8 cellular contexts compared by ENCODE assay signal in genomic region chr4:103008875-103009729, GRCh38. TPM values are rescaled to one million over a fixed set of nuclear protein-coding genes. Genes with fewer than 3 reads are reported as not detected.
DNase-seq lines count a peak whose midpoint lies in the region; ATAC-seq and TF ChIP-seq lines count a peak whose summit lies in the region.

No MANE protein-coding gene starts in this region.

- no peak overlapping the region for H2BK120ac ChIP-seq in IMR-90 (ENCODE audit: low read depth, low read length)

- DNase-seq in activated CD8-positive, alpha-beta memory T cell treated with anti-CD3 and anti-CD28 coated beads, Interleukin-2, amount 10 ng/mL, durations not matched to agents 7 days and 5 days: no peak
- no peak for DNase-seq in activated CD8-positive, alpha-beta memory T cell treated with anti-CD3 and anti-CD28 coated beads, Interleukin-2, amount 50 U/mL, for 48 hours
- DNase-seq in IMR-90: peak; percentile 80
- no peak for DNase-seq in Peyer's patch
- peak; percentile 12 for DNase-seq in effector CD4-positive, alpha-beta T cell
- peak in 1 of 2 donors; percentile 52 for DNase-seq in memory B cell (ENCODE audit: low spot score in 2 of 2)

- no peak overlapping the region for H2AFZ ChIP-seq in IMR-90 (replicated peaks; ENCODE audit: low read length, poor library complexity)

- H2BK15ac ChIP-seq in IMR-90 (ENCODE audit: low read depth, low read length): no peak overlapping the region

- no peak overlapping the region for H4K8ac ChIP-seq in IMR-90 (ENCODE audit: low read depth in 2 of 2, low read length in 2 of 2)

- no peak overlapping the region for H3K27ac Mint-ChIP-seq in activated CD8-positive, alpha-beta memory T cell treated with anti-CD3 and anti-CD28 coated beads, Interleukin-2, amount 10 ng/mL, durations not matched to agents 7 days and 5 days
- no peak overlapping the region for H3K27ac Mint-ChIP-seq in memory B cell

- H3K4me3 ChIP-seq in IMR-90 (ENCODE audit: insufficient read depth, low read depth, low read length) (no peak overlapping the region), Peyer's patch (no peak overlapping the region)

- CTCF ChIA-PET in activated CD8-positive, alpha-beta memory T cell treated with anti-CD3 and anti-CD28 coated beads, Interleukin-2, amount 10 ng/mL, durations not matched to agents 7 days and 5 days (lab: Charles Lee): interaction anchor here (0.6 to 1.6 kb wide), 19 partner anchors 8 to 578 kb away, joined by 3 to 12 read pairs (median 3); partner anchors contain the start of gene BDH2
- CTCF ChIA-PET in IMR-90 (lab: Yijun Ruan, JAX): interaction anchor here (0.6 to 1.0 kb wide), 4 partner anchors 67 to 400 kb away, joined by 3 to 4 read pairs (median 3); no protein-coding TSS in a partner anchor

- H3K9me3 ChIP-seq in IMR-90 (ENCODE audit: control insufficient read depth, insufficient read depth, low read length) (no peaks in the 10 kb centered on the region), Peyer's patch (no peaks in the 10 kb centered on the region)

- no peak overlapping the region for H3K4ac ChIP-seq in IMR-90 (ENCODE audit: low read depth, low read length)

- peak; percentile 96 for TF ChIP-seq RAD21 in IMR-90 (IDR thresholded peaks at IDR 0.05; ENCODE audit: low read length)

- H2AK5ac ChIP-seq in IMR-90 (ENCODE audit: low read depth, low read length): no peak overlapping the region

- BruUV-seq in IMR-90 (replicated peaks; lab: Mats Ljungman, UMichigan): no TSS peak

- no peaks in the 10 kb centered on the region for H3K79me1 ChIP-seq in IMR-90 (ENCODE audit: low read depth in 1 of 2, low read length in 2 of 2)

- H3K23ac ChIP-seq in IMR-90 (ENCODE audit: low read depth, low read length): no peak overlapping the region

- H3K14ac ChIP-seq in IMR-90 (replicated peaks; ENCODE audit: low read depth, low read length): no peak overlapping the region

- no peak overlapping the region for H3K27ac ChIP-seq in IMR-90 (ENCODE audit: insufficient read depth, low read length)
- H3K27ac ChIP-seq in Peyer's patch: no peak overlapping the region

- TF ChIP-seq CTCF in IMR-90 (conservative IDR thresholded peaks at IDR 0.05; ENCODE audit: low read depth, low read length) (peak; percentile 91), Peyer's patch (IDR thresholded peaks at IDR 0.05) (peak; percentile 13 to 96 (median 73))

- H4K5ac ChIP-seq in IMR-90 (ENCODE audit: low read depth, low read length): no peak overlapping the region

- 91% methylated on average over 4 of the region's 15 CpGs; no CpG with 5 or more reads in 1 of the 2 experiments for WGBS in IMR-90 (ENCODE audit: extremely low coverage in 2 of 2, insufficient read length in 1 of 2), 2 experiments

- no peaks in the 10 kb centered on the region for H3K27me3 Mint-ChIP-seq in activated CD8-positive, alpha-beta memory T cell treated with anti-CD3 and anti-CD28 coated beads, Interleukin-2, amount 10 ng/mL, durations not matched to agents 7 days and 5 days
- H3K27me3 Mint-ChIP-seq in memory B cell: no peaks in the 10 kb centered on the region

- ATAC-seq in activated CD8-positive, alpha-beta memory T cell treated with anti-CD3 and anti-CD28 coated beads, Interleukin-2, amount 10 ng/mL, durations not matched to agents 7 days and 5 days: peak; percentile 83
- ATAC-seq in GM21529 (IDR thresholded peaks at IDR 0.05; ENCODE audit: unreplicated experiment): peak; percentile 89
- peak; percentile 82 for ATAC-seq in IMR-90 (ENCODE audit: low read depth)
- ATAC-seq in memory B cell (ENCODE audit: low read depth): peak; percentile 91
- no peak for ATAC-seq in HG03457 (IDR thresholded peaks at IDR 0.05; ENCODE audit: unreplicated experiment)

- H4K91ac ChIP-seq in IMR-90 (ENCODE audit: insufficient read depth, low read depth, low read length): no peak overlapping the region

- H2BK20ac ChIP-seq in IMR-90 (ENCODE audit: low read depth, low read length): no peak overlapping the region

- in situ Hi-C loops in IMR-90 (cut with MboI; ENCODE audit: low sequenced_read_pairs): loop anchor here (5.0 to 10.0 kb wide), 2 partner anchors 392 to 664 kb away; partner anchors contain the start of gene SLC39A8

- no peak overlapping the region for H2AK9ac ChIP-seq in IMR-90 (replicated peaks; ENCODE audit: low read depth, low read length, poor library complexity)

- intact Hi-C loops in IMR-90 (cut with micrococcal nuclease): loop anchor here (1.0 to 5.0 kb wide), 8 partner anchors 82 to 664 kb away; partner anchors contain the start of genes CISD2, MANBA, SLC39A8 and UBE2D3

- H3K36me3 ChIP-seq in IMR-90 (ENCODE audit: control insufficient read depth, insufficient read depth, low read length) (no peaks in the 10 kb centered on the region), Peyer's patch (no peaks in the 10 kb centered on the region)

- H3K56ac ChIP-seq in IMR-90 (ENCODE audit: extremely low read depth, insufficient read depth, low read length): no peak overlapping the region

- POLR2A ChIA-PET in IMR-90 (lab: Charles Lee; ENCODE audit: unreplicated experiment): no interaction called here

- no peak overlapping the region for H3K9ac ChIP-seq in IMR-90 (ENCODE audit: low read depth, low read length)

- no peak for TF ChIP-seq POLR2A in IMR-90 (IDR thresholded peaks at IDR 0.05; ENCODE audit: low read depth, low read length)
- no peak for TF ChIP-seq POLR2A in Peyer's patch (IDR thresholded peaks at IDR 0.05)

- H3K4me1 ChIP-seq in IMR-90 (ENCODE audit: control insufficient read depth, insufficient read depth, low read length): peaks cover 10% of the 10 kb centered on the region
- peaks cover 0 to 20% (median 5%) of the 10 kb centered on the region in 4 donors for H3K4me1 ChIP-seq in Peyer's patch

- H3K4me1 Mint-ChIP-seq in activated CD8-positive, alpha-beta memory T cell treated with anti-CD3 and anti-CD28 coated beads, Interleukin-2, amount 10 ng/mL, durations not matched to agents 7 days and 5 days: no peaks in the 10 kb centered on the region
- H3K4me1 Mint-ChIP-seq in memory B cell: no peaks in the 10 kb centered on the region

- H3K4me2 ChIP-seq in IMR-90 (ENCODE audit: low read depth, low read length): no peak overlapping the region

- dilution Hi-C loops in IMR-90 (cut with HindIII; ENCODE audit: low sequenced_read_pairs, unreplicated experiment): loop anchor here (25.0 kb wide), 1 partner anchor 397 kb away; no protein-coding TSS in a partner anchor

- H3K4me3 Mint-ChIP-seq in activated CD8-positive, alpha-beta memory T cell treated with anti-CD3 and anti-CD28 coated beads, Interleukin-2, amount 10 ng/mL, durations not matched to agents 7 days and 5 days: no peak overlapping the region
- no peak overlapping the region for H3K4me3 Mint-ChIP-seq in memory B cell

- H3K27me3 ChIP-seq in IMR-90 (ENCODE audit: control insufficient read depth, insufficient read depth, low read length) (no peaks in the 10 kb centered on the region; the same call in 1 of the 2 replicates), Peyer's patch (no peaks in the 10 kb centered on the region)

- no peaks in the 10 kb centered on the region for H4K20me1 ChIP-seq in IMR-90 (ENCODE audit: insufficient read depth, low read length)

- H2BK5ac ChIP-seq in IMR-90 (ENCODE audit: low read depth, low read length, poor library complexity, severe bottlenecking): no peak overlapping the region

- no peak overlapping the region for H3K18ac ChIP-seq in IMR-90 (ENCODE audit: low read depth, low read length)

- no peaks in the 10 kb centered on the region for H3K36me3 Mint-ChIP-seq in activated CD8-positive, alpha-beta memory T cell treated with anti-CD3 and anti-CD28 coated beads, Interleukin-2, amount 10 ng/mL, durations not matched to agents 7 days and 5 days
- H3K36me3 Mint-ChIP-seq in memory B cell: no peaks in the 10 kb centered on the region

- peaks cover 7% of the 10 kb centered on the region; the same call in 1 of the 2 replicates for H3K9me1 ChIP-seq in IMR-90 (ENCODE audit: insufficient read depth, low read length)

- H3K9me3 Mint-ChIP-seq in activated CD8-positive, alpha-beta memory T cell treated with anti-CD3 and anti-CD28 coated beads, Interleukin-2, amount 10 ng/mL, durations not matched to agents 7 days and 5 days (ENCODE audit: low read depth): no peaks in the 10 kb centered on the region
- H3K9me3 Mint-ChIP-seq in memory B cell: no peaks in the 10 kb centered on the region

TF ChIP-seq in IMR-90, 13 proteins besides CTCF, POLR2A, EP300 and RAD21 (continues in another document):
- TF ChIP-seq SMC3 (IDR thresholded peaks at IDR 0.05; ENCODE audit: low read depth, low read length): peak; percentile 93
- TF ChIP-seq ELK1 (IDR thresholded peaks at IDR 0.05; ENCODE audit: borderline replicate concordance, low read depth, low read length): no peak
- TF ChIP-seq BHLHE40 (IDR thresholded peaks at IDR 0.05; ENCODE audit: low read depth, low read length): no peak
- no peak for TF ChIP-seq MAZ (IDR thresholded peaks at IDR 0.05; ENCODE audit: borderline replicate concordance, low read depth, low read length)
- no peak for TF ChIP-seq MXI1 (IDR thresholded peaks at IDR 0.05; ENCODE audit: borderline replicate concordance, low read depth, low read length)
- no peak for TF ChIP-seq NFE2L2 (IDR thresholded peaks at IDR 0.05; ENCODE audit: low read depth, low read length)
- TF ChIP-seq RFX5 (IDR thresholded peaks at IDR 0.05; ENCODE audit: low read depth, low read length): no peak
- TF ChIP-seq CEBPB (IDR thresholded peaks at IDR 0.05; ENCODE audit: low read depth, low read length): peak; percentile 95

RNA-seq across cellular contexts. Expression of gene SLC9B1, which starts 10.4 kb away (rescaled TPM):
- 1 to 10 TPM; 1.2 to 1.3 TPM for total RNA-seq in activated CD8-positive, alpha-beta memory T cell treated with anti-CD3 and anti-CD28 coated beads, Interleukin-2, amount 10 ng/mL, durations not matched to agents 7 days and 5 days
- total RNA-seq in IMR-90 (2012; rRNA removed) (0.18 and 0.28 TPM in 2 replicates), Peyer's patch (under 1 TPM in 1 of 4 donors, not detected in 3; 0.40 TPM)
- 0.07 TPM in 1 of 2 replicates, not detected in the other for polyA plus RNA-seq in IMR-90 (2012; rRNA removed)
- polyA plus RNA-seq in IMR-90 (2012; cell fraction: cytosol; rRNA removed): 0.26 TPM in 1 of 2 replicates, not detected in the other
- 0.15 TPM in 1 of 2 replicates, not detected in the other for polyA plus RNA-seq in IMR-90 (2012; cell fraction: nucleus; rRNA removed; ENCODE audit: low replicate concordance)

Comparison
In these comparisons a context has a peak if more than half of its experiments do, and no peak if none do; other contexts are left out.
1. DNase-seq: peak in IMR-90 (single experiment) and effector CD4-positive, alpha-beta T cell (single experiment); none in activated CD8-positive, alpha-beta memory T cell treated with anti-CD3 and anti-CD28 coated beads, Interleukin-2, amount 10 ng/mL, durations not matched to agents 7 days and 5 days (single experiment), activated CD8-positive, alpha-beta memory T cell treated with anti-CD3 and anti-CD28 coated beads, Interleukin-2, amount 50 U/mL, for 48 hours (single experiment) and Peyer's patch (0 of 3).